1 cellular context compared by ENCODE assay signal in the genomic region with DNA sequence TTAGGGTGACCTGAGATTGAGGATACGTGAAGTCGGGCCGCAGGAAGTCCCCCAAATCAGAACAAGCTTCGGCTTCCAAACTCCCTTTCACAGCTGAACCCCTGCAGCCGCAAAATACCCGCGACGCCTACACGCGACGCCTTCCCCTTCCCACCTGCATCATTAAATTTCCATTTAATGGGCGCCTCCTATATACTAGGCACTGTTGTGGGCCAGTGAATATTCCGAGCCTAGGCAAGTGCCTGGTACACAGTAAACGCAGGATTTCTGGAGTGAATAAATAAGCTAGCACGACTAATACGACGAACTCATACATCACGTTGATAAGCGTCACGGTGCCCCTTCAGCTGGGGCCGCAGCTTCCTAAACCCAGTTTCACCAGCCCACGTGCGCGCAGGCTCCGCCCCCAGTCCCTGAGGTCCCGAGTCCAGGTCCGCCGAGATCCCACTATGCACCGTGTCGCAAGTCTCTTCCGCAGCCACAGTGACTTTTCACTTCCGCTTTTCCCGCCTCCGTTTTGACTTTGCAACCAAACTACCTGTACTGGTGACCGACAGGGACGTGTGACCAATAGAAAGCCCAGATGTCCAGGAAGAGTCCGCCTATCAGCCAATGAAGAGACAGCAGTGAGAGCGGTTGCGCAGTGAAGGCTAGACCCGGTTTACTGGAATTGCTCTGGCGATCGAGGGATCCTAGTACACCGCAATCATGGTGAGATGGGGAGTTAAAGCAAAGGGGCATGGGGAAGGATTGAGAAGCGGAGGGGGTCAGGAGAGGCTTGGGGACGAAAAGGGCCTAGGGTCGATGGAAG.
TF ChIP-seq lines count a peak whose summit lies in the region.

PSMB3 (plus strand) TSS at position 623 of the 811 bp plus-strand sequence; CDS start at position 709, 86 bp downstream.

TF ChIP-seq in K562, 482 proteins besides CTCF, POLR2A, EP300 and RAD21 (continued from another document and continues in another):
- TF ChIP-seq, protein P1, sequence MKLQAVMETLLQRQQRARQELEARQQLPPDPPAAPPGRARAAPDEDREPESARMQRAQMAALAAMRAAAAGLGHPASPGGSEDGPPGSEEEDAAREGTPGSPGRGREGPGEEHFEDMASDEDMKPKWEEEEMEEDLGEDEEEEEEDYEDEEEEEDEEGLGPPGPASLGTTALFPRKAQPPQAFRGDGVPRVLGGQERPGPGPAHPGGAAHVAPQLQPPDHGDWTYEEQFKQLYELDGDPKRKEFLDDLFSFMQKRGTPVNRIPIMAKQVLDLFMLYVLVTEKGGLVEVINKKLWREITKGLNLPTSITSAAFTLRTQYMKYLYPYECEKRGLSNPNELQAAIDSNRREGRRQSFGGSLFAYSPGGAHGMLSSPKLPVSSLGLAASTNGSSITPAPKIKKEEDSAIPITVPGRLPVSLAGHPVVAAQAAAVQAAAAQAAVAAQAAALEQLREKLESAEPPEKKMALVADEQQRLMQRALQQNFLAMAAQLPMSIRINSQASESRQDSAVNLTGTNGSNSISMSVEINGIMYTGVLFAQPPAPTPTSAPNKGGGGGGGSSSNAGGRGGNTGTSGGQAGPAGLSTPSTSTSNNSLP (IDR thresholded peaks at IDR 0.05; ENCODE audit: borderline replicate concordance, low read depth, low read length): no peak
- TF ChIP-seq, protein P2, sequence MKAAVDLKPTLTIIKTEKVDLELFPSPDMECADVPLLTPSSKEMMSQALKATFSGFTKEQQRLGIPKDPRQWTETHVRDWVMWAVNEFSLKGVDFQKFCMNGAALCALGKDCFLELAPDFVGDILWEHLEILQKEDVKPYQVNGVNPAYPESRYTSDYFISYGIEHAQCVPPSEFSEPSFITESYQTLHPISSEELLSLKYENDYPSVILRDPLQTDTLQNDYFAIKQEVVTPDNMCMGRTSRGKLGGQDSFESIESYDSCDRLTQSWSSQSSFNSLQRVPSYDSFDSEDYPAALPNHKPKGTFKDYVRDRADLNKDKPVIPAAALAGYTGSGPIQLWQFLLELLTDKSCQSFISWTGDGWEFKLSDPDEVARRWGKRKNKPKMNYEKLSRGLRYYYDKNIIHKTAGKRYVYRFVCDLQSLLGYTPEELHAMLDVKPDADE (conservative IDR thresholded peaks at IDR 0.05; ENCODE audit: control insufficient read depth, low read depth, low read length): peak; percentile 69; the same call in 1 of the 2 replicates
- peak; percentile 58; the same call in 1 of the 2 replicates for TF ChIP-seq RB1 (IDR thresholded peaks at IDR 0.05; ENCODE audit: low read depth)
- no peak for TF ChIP-seq ZNF398 (CRISPR knock-in tag; IDR thresholded peaks at IDR 0.05)
- no peak for TF ChIP-seq ZFP91 (CRISPR knock-in tag; IDR thresholded peaks at IDR 0.05)
- no peak for TF ChIP-seq CLOCK (CRISPR knock-in tag; IDR thresholded peaks at IDR 0.05; ENCODE audit: borderline replicate concordance)
- peak; percentile 97 for TF ChIP-seq OTX1 (CRISPR knock-in tag; IDR thresholded peaks at IDR 0.05)
- TF ChIP-seq, protein P3, sequence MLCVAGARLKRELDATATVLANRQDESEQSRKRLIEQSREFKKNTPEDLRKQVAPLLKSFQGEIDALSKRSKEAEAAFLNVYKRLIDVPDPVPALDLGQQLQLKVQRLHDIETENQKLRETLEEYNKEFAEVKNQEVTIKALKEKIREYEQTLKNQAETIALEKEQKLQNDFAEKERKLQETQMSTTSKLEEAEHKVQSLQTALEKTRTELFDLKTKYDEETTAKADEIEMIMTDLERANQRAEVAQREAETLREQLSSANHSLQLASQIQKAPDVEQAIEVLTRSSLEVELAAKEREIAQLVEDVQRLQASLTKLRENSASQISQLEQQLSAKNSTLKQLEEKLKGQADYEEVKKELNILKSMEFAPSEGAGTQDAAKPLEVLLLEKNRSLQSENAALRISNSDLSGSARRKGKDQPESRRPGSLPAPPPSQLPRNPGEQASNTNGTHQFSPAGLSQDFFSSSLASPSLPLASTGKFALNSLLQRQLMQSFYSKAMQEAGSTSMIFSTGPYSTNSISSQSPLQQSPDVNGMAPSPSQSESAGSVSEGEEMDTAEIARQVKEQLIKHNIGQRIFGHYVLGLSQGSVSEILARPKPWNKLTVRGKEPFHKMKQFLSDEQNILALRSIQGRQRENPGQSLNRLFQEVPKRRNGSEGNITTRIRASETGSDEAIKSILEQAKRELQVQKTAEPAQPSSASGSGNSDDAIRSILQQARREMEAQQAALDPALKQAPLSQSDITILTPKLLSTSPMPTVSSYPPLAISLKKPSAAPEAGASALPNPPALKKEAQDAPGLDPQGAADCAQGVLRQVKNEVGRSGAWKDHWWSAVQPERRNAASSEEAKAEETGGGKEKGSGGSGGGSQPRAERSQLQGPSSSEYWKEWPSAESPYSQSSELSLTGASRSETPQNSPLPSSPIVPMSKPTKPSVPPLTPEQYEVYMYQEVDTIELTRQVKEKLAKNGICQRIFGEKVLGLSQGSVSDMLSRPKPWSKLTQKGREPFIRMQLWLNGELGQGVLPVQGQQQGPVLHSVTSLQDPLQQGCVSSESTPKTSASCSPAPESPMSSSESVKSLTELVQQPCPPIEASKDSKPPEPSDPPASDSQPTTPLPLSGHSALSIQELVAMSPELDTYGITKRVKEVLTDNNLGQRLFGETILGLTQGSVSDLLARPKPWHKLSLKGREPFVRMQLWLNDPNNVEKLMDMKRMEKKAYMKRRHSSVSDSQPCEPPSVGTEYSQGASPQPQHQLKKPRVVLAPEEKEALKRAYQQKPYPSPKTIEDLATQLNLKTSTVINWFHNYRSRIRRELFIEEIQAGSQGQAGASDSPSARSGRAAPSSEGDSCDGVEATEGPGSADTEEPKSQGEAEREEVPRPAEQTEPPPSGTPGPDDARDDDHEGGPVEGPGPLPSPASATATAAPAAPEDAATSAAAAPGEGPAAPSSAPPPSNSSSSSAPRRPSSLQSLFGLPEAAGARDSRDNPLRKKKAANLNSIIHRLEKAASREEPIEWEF (CRISPR knock-in tag; IDR thresholded peaks at IDR 0.05): no peak
- no peak for TF ChIP-seq ADNP (tag; IDR thresholded peaks at IDR 0.05)
- TF ChIP-seq MAX (CRISPR knock-in tag; IDR thresholded peaks at IDR 0.05): peak; percentile 94
- TF ChIP-seq, protein P4, sequence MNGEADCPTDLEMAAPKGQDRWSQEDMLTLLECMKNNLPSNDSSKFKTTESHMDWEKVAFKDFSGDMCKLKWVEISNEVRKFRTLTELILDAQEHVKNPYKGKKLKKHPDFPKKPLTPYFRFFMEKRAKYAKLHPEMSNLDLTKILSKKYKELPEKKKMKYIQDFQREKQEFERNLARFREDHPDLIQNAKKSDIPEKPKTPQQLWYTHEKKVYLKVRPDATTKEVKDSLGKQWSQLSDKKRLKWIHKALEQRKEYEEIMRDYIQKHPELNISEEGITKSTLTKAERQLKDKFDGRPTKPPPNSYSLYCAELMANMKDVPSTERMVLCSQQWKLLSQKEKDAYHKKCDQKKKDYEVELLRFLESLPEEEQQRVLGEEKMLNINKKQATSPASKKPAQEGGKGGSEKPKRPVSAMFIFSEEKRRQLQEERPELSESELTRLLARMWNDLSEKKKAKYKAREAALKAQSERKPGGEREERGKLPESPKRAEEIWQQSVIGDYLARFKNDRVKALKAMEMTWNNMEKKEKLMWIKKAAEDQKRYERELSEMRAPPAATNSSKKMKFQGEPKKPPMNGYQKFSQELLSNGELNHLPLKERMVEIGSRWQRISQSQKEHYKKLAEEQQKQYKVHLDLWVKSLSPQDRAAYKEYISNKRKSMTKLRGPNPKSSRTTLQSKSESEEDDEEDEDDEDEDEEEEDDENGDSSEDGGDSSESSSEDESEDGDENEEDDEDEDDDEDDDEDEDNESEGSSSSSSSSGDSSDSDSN (IDR thresholded peaks at IDR 0.05; ENCODE audit: borderline replicate concordance in 1 of 2, low read depth in 2 of 2, low read length in 2 of 2): no peak
- TF ChIP-seq, protein P5, sequence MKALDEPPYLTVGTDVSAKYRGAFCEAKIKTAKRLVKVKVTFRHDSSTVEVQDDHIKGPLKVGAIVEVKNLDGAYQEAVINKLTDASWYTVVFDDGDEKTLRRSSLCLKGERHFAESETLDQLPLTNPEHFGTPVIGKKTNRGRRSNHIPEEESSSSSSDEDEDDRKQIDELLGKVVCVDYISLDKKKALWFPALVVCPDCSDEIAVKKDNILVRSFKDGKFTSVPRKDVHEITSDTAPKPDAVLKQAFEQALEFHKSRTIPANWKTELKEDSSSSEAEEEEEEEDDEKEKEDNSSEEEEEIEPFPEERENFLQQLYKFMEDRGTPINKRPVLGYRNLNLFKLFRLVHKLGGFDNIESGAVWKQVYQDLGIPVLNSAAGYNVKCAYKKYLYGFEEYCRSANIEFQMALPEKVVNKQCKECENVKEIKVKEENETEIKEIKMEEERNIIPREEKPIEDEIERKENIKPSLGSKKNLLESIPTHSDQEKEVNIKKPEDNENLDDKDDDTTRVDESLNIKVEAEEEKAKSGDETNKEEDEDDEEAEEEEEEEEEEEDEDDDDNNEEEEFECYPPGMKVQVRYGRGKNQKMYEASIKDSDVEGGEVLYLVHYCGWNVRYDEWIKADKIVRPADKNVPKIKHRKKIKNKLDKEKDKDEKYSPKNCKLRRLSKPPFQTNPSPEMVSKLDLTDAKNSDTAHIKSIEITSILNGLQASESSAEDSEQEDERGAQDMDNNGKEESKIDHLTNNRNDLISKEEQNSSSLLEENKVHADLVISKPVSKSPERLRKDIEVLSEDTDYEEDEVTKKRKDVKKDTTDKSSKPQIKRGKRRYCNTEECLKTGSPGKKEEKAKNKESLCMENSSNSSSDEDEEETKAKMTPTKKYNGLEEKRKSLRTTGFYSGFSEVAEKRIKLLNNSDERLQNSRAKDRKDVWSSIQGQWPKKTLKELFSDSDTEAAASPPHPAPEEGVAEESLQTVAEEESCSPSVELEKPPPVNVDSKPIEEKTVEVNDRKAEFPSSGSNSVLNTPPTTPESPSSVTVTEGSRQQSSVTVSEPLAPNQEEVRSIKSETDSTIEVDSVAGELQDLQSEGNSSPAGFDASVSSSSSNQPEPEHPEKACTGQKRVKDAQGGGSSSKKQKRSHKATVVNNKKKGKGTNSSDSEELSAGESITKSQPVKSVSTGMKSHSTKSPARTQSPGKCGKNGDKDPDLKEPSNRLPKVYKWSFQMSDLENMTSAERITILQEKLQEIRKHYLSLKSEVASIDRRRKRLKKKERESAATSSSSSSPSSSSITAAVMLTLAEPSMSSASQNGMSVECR (CRISPR knock-in tag; IDR thresholded peaks at IDR 0.05): peak; percentile 12; the same call in 1 of the 2 replicates
- TF ChIP-seq ZNF347 (CRISPR knock-in tag; IDR thresholded peaks at IDR 0.05; ENCODE audit: low read depth): no peak
- TF ChIP-seq DDX20 (tag; IDR thresholded peaks at IDR 0.05; ENCODE audit: low read depth): no peak
- TF ChIP-seq POLR2H (tag; IDR thresholded peaks at IDR 0.05; ENCODE audit: low read depth): no peak
- no peak for TF ChIP-seq PTBP1 (IDR thresholded peaks at IDR 0.05; ENCODE audit: low read depth, low read length)
- no peak; the same call in 1 of the 2 replicates for TF ChIP-seq ELK3 (CRISPR knock-in tag; IDR thresholded peaks at IDR 0.05)
- no peak for TF ChIP-seq HIVEP1 (CRISPR knock-in tag; IDR thresholded peaks at IDR 0.05)
- no peak for TF ChIP-seq BRD9 (IDR thresholded peaks at IDR 0.05; ENCODE audit: low read depth, partially characterized antibody)
- no peak for TF ChIP-seq SAFB (IDR thresholded peaks at IDR 0.05; ENCODE audit: borderline replicate concordance, low read depth, low read length)
- peak; percentile 71 for TF ChIP-seq NR2C2 (CRISPR knock-in tag; IDR thresholded peaks at IDR 0.05)
- peak; percentile 93 for TF ChIP-seq NR2C2 (tag; IDR thresholded peaks at IDR 0.05)
